Comparison of ENCODE assay signal across 29 cellular contexts in the genomic region with DNA sequence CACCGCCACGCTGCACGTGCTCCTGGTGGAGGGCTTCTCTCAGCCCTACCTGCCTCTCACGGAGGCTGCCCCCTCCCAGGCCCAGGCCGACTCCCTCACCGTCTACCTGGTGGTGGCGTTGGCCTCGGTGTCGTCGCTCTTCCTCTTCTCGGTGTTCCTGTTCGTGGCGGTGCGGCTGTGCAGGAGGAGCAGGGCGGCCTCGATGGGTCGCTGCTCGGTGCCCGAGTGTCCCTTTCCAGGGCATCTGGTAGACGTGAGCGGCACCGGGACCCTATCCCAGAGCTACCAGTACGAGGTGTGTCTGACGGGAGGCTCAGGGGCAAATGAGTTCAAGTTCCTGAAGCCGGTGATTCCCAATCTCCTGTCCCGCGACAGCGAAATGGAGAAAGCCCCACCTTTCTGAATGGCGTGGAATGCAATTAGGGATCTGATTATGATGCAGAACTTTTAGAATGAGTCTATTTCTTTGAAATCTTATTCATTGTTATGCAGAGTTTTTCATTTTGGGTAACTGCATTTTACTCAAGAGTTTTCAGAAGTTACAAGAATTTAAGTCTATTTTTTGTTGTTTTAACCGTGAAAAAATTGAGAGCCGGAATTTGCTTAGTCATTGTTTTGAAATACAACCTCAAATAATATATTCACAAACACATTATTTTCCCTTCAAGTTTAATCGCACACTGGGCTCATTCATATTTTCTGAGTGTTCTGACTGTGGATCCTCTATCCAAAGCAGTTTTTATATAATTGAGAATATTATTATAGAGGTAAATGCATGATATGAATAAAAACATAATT. TPM values are rescaled to one million over a fixed set of nuclear protein-coding genes. Genes with fewer than 3 reads are reported as not detected.
"Had no signal": no experiment of that assay in that cellular context is flagged by ENCODE, and none has a peak within 500 bp of the region (broad histone marks: within the 10 kb centered on the region; RNA-seq: fewer than 3 reads in every experiment).

No MANE protein-coding gene starts in this region.

- H3K27ac Mint-ChIP-seq: activated naive CD8-positive, alpha-beta T cell treated with anti-CD3 and anti-CD28 coated beads, Interleukin-2, amount 10 ng/mL, durations not matched to agents 7 days and 5 days; activated T-helper 17 cell treated with anti-CD3 and anti-CD28 coated beads, Interleukin-2, amount 50 U/mL, for 72 hours; immature natural killer cell; mesothelial cell of epicardium; nephron progenitor cell; stimulated activated naive CD8-positive, alpha-beta T cell treated with anti-CD3 and anti-CD28 coated beads, Interleukin-15, Interleukin-2, amounts not matched to agents 100 ng/mL and 50 ng/mL, for 24 hours; type B pancreatic cell had no signal

- DNase-seq: activated CD4-positive, alpha-beta T cell treated with anti-CD3 and anti-CD28 coated beads, Interleukin-2, amount 50 U/mL, for 4 hours; activated CD4-positive, CD25-positive, alpha-beta regulatory T cell treated with anti-CD3 and anti-CD28 coated beads, Interleukin-2, amount 50 U/mL, for 72 hours; activated CD8-positive, alpha-beta memory T cell treated with anti-CD3 and anti-CD28 coated beads, Interleukin-2, amount 50 U/mL, for 4 hours; activated gamma-delta T cell treated with Interleukin-2 at 50 U/mL for 16 hours; activated naive CD8-positive, alpha-beta T cell treated with anti-CD3 and anti-CD28 coated beads, Interleukin-2, amount 10 ng/mL, durations not matched to agents 7 days and 5 days; activated T-cell treated with anti-CD3 and anti-CD28 coated beads, Interleukin-2, amount 50 U/mL, for 1 hour; amniotic stem cell; brain microvascular endothelial cell; foreskin fibroblast; heart left ventricle; hypothalamus; immature natural killer cell; kidney; naive B cell; nephron progenitor cell; stimulated activated CD4-positive, alpha-beta T cell treated with anti-CD3 and anti-CD28 coated beads, Interleukin-12 subunit alpha, Interleukin-12 subunit beta, amount 100 ng/mL, for 4 hours; stimulated activated CD4-positive, alpha-beta T cell treated with anti-CD3 and anti-CD28 coated beads, Interleukin-4, amount 100 ng/mL, for 1 hour; T-helper 9 cell; WERI-Rb-1 had no signal

- H3K27me3 ChIP-seq: brain microvascular endothelial cell had no signal

- H3K4me3 ChIP-seq: heart left ventricle, skin epidermis had no signal

- H3K27me3 Mint-ChIP-seq: type B pancreatic cell had no signal

- H3K36me3 ChIP-seq: brain microvascular endothelial cell, heart left ventricle, neutrophil, WERI-Rb-1 had no signal

- H3K27ac ChIP-seq: brain microvascular endothelial cell, heart left ventricle, neutrophil, skin epidermis, WERI-Rb-1 had no signal

- H3K4me1 Mint-ChIP-seq: activated naive CD8-positive, alpha-beta T cell treated with anti-CD3 and anti-CD28 coated beads, Interleukin-2, amount 10 ng/mL, durations not matched to agents 7 days and 5 days; activated T-helper 17 cell treated with anti-CD3 and anti-CD28 coated beads, Interleukin-2, amount 50 U/mL, for 72 hours; immature natural killer cell; mesothelial cell of epicardium; nephron progenitor cell had no signal

- ATAC-seq: activated T-helper 17 cell treated with anti-CD3 and anti-CD28 coated beads, Interleukin-2, amount 50 U/mL, for 72 hours; esophagus mucosa; heart left ventricle; sciatic nerve had no signal

- H3K4me3 Mint-ChIP-seq: activated naive CD8-positive, alpha-beta T cell treated with anti-CD3 and anti-CD28 coated beads, Interleukin-2, amount 10 ng/mL, durations not matched to agents 7 days and 5 days; activated T-helper 17 cell treated with anti-CD3 and anti-CD28 coated beads, Interleukin-2, amount 50 U/mL, for 72 hours; immature natural killer cell; mesothelial cell of epicardium; nephron progenitor cell; stimulated activated naive CD8-positive, alpha-beta T cell treated with anti-CD3 and anti-CD28 coated beads, Interleukin-15, Interleukin-2, amounts not matched to agents 100 ng/mL and 50 ng/mL, for 24 hours; type B pancreatic cell had no signal

- H3K36me3 Mint-ChIP-seq: type B pancreatic cell had no signal

- FAIRE-seq: astrocyte, kidney had no signal

RNA-seq across cellular contexts. Expression of gene PCDHB15, which starts 8.5 kb away (rescaled TPM):
- total RNA-seq: activated CD8-positive, alpha-beta memory T cell treated with anti-CD3 and anti-CD28 coated beads for 36 hours; activated T-helper 17 cell treated with anti-CD3 and anti-CD28 coated beads, Interleukin-2, amount 50 U/mL, for 72 hours had no signal

RNA-seq across cellular contexts. Expression of gene PCDHB14, which starts 13.6 kb away (rescaled TPM):
- total RNA-seq: activated CD8-positive, alpha-beta memory T cell treated with anti-CD3 and anti-CD28 coated beads for 36 hours; activated T-helper 17 cell treated with anti-CD3 and anti-CD28 coated beads, Interleukin-2, amount 50 U/mL, for 72 hours had no signal
- polyA plus RNA-seq: immature natural killer cell had no signal

RNA-seq across cellular contexts. Expression of gene PCDHB13, which starts 23.0 kb away (rescaled TPM):
- total RNA-seq: activated CD8-positive, alpha-beta memory T cell treated with anti-CD3 and anti-CD28 coated beads for 36 hours; activated naive CD8-positive, alpha-beta T cell treated with anti-CD3 and anti-CD28 coated beads, Interleukin-2, amount 10 ng/mL, durations not matched to agents 7 days and 5 days had no signal
- polyA plus RNA-seq: immature natural killer cell had no signal

RNA-seq across cellular contexts. Expression of gene PCDHB12, which starts 28.2 kb away (rescaled TPM):
- total RNA-seq: activated CD8-positive, alpha-beta memory T cell treated with anti-CD3 and anti-CD28 coated beads for 36 hours; activated naive CD8-positive, alpha-beta T cell treated with anti-CD3 and anti-CD28 coated beads, Interleukin-2, amount 10 ng/mL, durations not matched to agents 7 days and 5 days; activated T-helper 17 cell treated with anti-CD3 and anti-CD28 coated beads, Interleukin-2, amount 50 U/mL, for 72 hours had no signal
- polyA plus RNA-seq: immature natural killer cell had no signal

RNA-seq across cellular contexts. Expression of gene PCDHB11, which starts 37.3 kb away (rescaled TPM):
- total RNA-seq: activated CD8-positive, alpha-beta memory T cell treated with anti-CD3 and anti-CD28 coated beads for 36 hours; activated naive CD8-positive, alpha-beta T cell treated with anti-CD3 and anti-CD28 coated beads, Interleukin-2, amount 10 ng/mL, durations not matched to agents 7 days and 5 days; activated T-helper 17 cell treated with anti-CD3 and anti-CD28 coated beads, Interleukin-2, amount 50 U/mL, for 72 hours had no signal
- polyA plus RNA-seq: immature natural killer cell had no signal
